In genomic region chr2:86831537-86831936, GRCh38 we compare ENCODE assay signal across 22 cellular contexts. TPM values are rescaled to one million over a fixed set of nuclear protein-coding genes. Genes with fewer than 3 reads are reported as not detected.
DNase-seq lines count a peak whose midpoint lies in the region; ATAC-seq and TF ChIP-seq lines count a peak whose summit lies in the region.
"Had no signal": no experiment of that assay in that cellular context is flagged by ENCODE, and none has a peak within 500 bp of the region (broad histone marks: within the 10 kb centered on the region; RNA-seq: fewer than 3 reads in every experiment).

No MANE protein-coding gene starts in this region.

- peak overlapping the region; percentile 23 for H3K4me3 ChIP-seq in CD8-positive, alpha-beta T cell (ENCODE audit: low read depth, low read length)
- H3K4me3 ChIP-seq: cardiac muscle cell, left lung, sigmoid colon had no signal

- H3K14ac ChIP-seq in H9 (ENCODE audit: insufficient read depth, low read length) = no peak overlapping the region

- H3K9me3 Mint-ChIP-seq in CD8-positive, alpha-beta T cell = no peaks in the 10 kb centered on the region
- H3K9me3 Mint-ChIP-seq in H9 (no peaks in the 10 kb centered on the region), endothelial cell (ENCODE audit: unreplicated experiment) (peaks cover 3% of the 10 kb centered on the region)
- no peaks in the 10 kb centered on the region for H3K9me3 Mint-ChIP-seq in activated T-helper 1 cell treated with anti-CD3 and anti-CD28 coated beads, Interleukin-12 subunit alpha, Interleukin-12 subunit beta, Interleukin-2, Interleukin-4 antibody, amounts not matched to agents 30 ng/mL and 10 ng/mL and 1 ng/mL, durations not matched to agents 14 hours and 24 hours and 36 hours
- H3K9me3 Mint-ChIP-seq: activated CD4-positive, alpha-beta T cell treated with anti-CD3 and anti-CD28 coated beads, Interleukin-2, amount 10 ng/mL, durations not matched to agents 7 days and 5 days; immature natural killer cell; nephron had no signal

- no peaks in the 10 kb centered on the region for H3K79me1 ChIP-seq in H9 (ENCODE audit: insufficient read depth, low read depth, low read length, poor library complexity, severe bottlenecking)

- no peak overlapping the region for H3K18ac ChIP-seq in H9 (ENCODE audit: insufficient read length, low read depth, low read length)

- H3K4me1 ChIP-seq in CD8-positive, alpha-beta T cell (ENCODE audit: insufficient read depth, low read length) = peaks cover 92% of the 10 kb centered on the region
- H3K4me1 ChIP-seq in H9 (ENCODE audit: insufficient read depth, low read length) = peaks cover 4% of the 10 kb centered on the region
- H3K4me1 ChIP-seq: parathyroid adenoma had no signal

- no peak overlapping the region for H4K8ac ChIP-seq in H9 (replicated peaks; ENCODE audit: insufficient read length, low read depth, low read length)

- peak overlapping the region; percentile 76 for H3K4me3 Mint-ChIP-seq in CD8-positive, alpha-beta T cell
- H3K4me3 Mint-ChIP-seq in H9 (no peak overlapping the region; a peak in 1 of 5 replicates), endothelial cell (ENCODE audit: unreplicated experiment) (no peak overlapping the region)
- H3K4me3 Mint-ChIP-seq in activated T-helper 1 cell treated with anti-CD3 and anti-CD28 coated beads, Interleukin-12 subunit alpha, Interleukin-12 subunit beta, Interleukin-2, Interleukin-4 antibody, amounts not matched to agents 30 ng/mL and 10 ng/mL and 1 ng/mL, durations not matched to agents 14 hours and 24 hours and 36 hours = no peak overlapping the region
- H3K4me3 Mint-ChIP-seq: activated CD4-positive, alpha-beta T cell treated with anti-CD3 and anti-CD28 coated beads, Interleukin-2, amount 10 ng/mL, durations not matched to agents 7 days and 5 days; CD14-positive monocyte; immature natural killer cell; nephron had no signal

- peaks cover under 1% of the 10 kb centered on the region for H3K36me3 Mint-ChIP-seq in CD8-positive, alpha-beta T cell
- no peaks in the 10 kb centered on the region for H3K36me3 Mint-ChIP-seq in H9 (ENCODE audit: insufficient read depth in 1 of 3, low read depth in 3 of 3)
- no peaks in the 10 kb centered on the region for H3K36me3 Mint-ChIP-seq in endothelial cell (ENCODE audit: low read depth, unreplicated experiment)
- H3K36me3 Mint-ChIP-seq in activated T-helper 1 cell treated with anti-CD3 and anti-CD28 coated beads, Interleukin-12 subunit alpha, Interleukin-12 subunit beta, Interleukin-2, Interleukin-4 antibody, amounts not matched to agents 30 ng/mL and 10 ng/mL and 1 ng/mL, durations not matched to agents 14 hours and 24 hours and 36 hours (ENCODE audit: low read depth) = no peaks in the 10 kb centered on the region
- H3K36me3 Mint-ChIP-seq: CD14-positive monocyte, immature natural killer cell had no signal

- intact Hi-C loops in CD8-positive, alpha-beta T cell (cut with DNase I, micrococcal nuclease) = no loop called here
- intact Hi-C loops in activated T-helper 1 cell treated with anti-CD3 and anti-CD28 coated beads, Interleukin-12 subunit alpha, Interleukin-12 subunit beta, Interleukin-2, Interleukin-4 antibody, amounts not matched to agents 30 ng/mL and 10 ng/mL and 1 ng/mL, durations not matched to agents 14 hours and 24 hours and 36 hours (cut with micrococcal nuclease) = no loop called here

- no peak overlapping the region for H3K9ac ChIP-seq in H9 (ENCODE audit: extremely low read depth, insufficient read length, low read length)
- H3K9ac ChIP-seq: parathyroid adenoma had no signal

- no peak overlapping the region for H2BK20ac ChIP-seq in H9 (ENCODE audit: low read depth, low read length, poor library complexity, severe bottlenecking)

- WGBS in H9 (ENCODE audit: extremely low coverage, insufficient read length, low lambda C conversion rate) = no CpG with 5 or more reads among the region's 2 CpGs

- H3K4me1 Mint-ChIP-seq in CD8-positive, alpha-beta T cell (ENCODE audit: low read depth) = peaks cover 80% of the 10 kb centered on the region
- H3K4me1 Mint-ChIP-seq in H9 = peaks cover 6 to 25% of the 10 kb centered on the region in 2 experiments
- H3K4me1 Mint-ChIP-seq in endothelial cell (ENCODE audit: unreplicated experiment) = peaks cover 5% of the 10 kb centered on the region
- peaks cover 17% of the 10 kb centered on the region for H3K4me1 Mint-ChIP-seq in activated T-helper 1 cell treated with anti-CD3 and anti-CD28 coated beads, Interleukin-12 subunit alpha, Interleukin-12 subunit beta, Interleukin-2, Interleukin-4 antibody, amounts not matched to agents 30 ng/mL and 10 ng/mL and 1 ng/mL, durations not matched to agents 14 hours and 24 hours and 36 hours (ENCODE audit: low read depth)
- H3K4me1 Mint-ChIP-seq: nephron had no signal

- H3K27me3 ChIP-seq in CD8-positive, alpha-beta T cell (ENCODE audit: insufficient read depth, low read length) = no peaks in the 10 kb centered on the region
- no peaks in the 10 kb centered on the region for H3K27me3 ChIP-seq in H9 (ENCODE audit: insufficient read depth, low read length)
- H3K27me3 ChIP-seq: cardiac muscle cell, left lung, sigmoid colon had no signal

- no peak overlapping the region for H2BK15ac ChIP-seq in H9 (ENCODE audit: low read depth, low read length)

- no peak overlapping the region for H3K4ac ChIP-seq in H9 (ENCODE audit: low read depth, low read length)

- no peaks in the 10 kb centered on the region for H3K79me2 ChIP-seq in H9 (ENCODE audit: insufficient read depth, low read length)
- H3K79me2 ChIP-seq: parathyroid adenoma had no signal

- no peaks in the 10 kb centered on the region for H3K9me3 ChIP-seq in CD8-positive, alpha-beta T cell (ENCODE audit: low read length)
- no peaks in the 10 kb centered on the region for H3K9me3 ChIP-seq in H9 (ENCODE audit: control insufficient read depth, low read depth, low read length)
- H3K9me3 ChIP-seq: left lung, sigmoid colon had no signal

- no peak overlapping the region for H2BK5ac ChIP-seq in H9 (ENCODE audit: insufficient read length, low read length)

- no peaks in the 10 kb centered on the region for H3K23me2 ChIP-seq in H9 (ENCODE audit: insufficient read length, low read depth, low read length, poor library complexity, severe bottlenecking)

- no peaks in the 10 kb centered on the region for H3K36me3 ChIP-seq in CD8-positive, alpha-beta T cell (ENCODE audit: insufficient read depth, low read length)
- H3K36me3 ChIP-seq: cardiac muscle cell, left lung, sigmoid colon had no signal

- no peak overlapping the region for H4K5ac ChIP-seq in H9 (ENCODE audit: insufficient read length, low read depth, low read length)

- no peaks in the 10 kb centered on the region for H4K20me1 ChIP-seq in H9 (ENCODE audit: control insufficient read depth, insufficient read depth, insufficient read length)

- no peak overlapping the region for H3T11ph ChIP-seq in H9 (ENCODE audit: low read length)

- no peak overlapping the region for H2AK5ac ChIP-seq in H9 (ENCODE audit: insufficient read length, low read length)

- no peaks in the 10 kb centered on the region for H3K27me3 Mint-ChIP-seq in CD8-positive, alpha-beta T cell (ENCODE audit: low read depth)
- H3K27me3 Mint-ChIP-seq in H9 (ENCODE audit: low read depth) (peaks cover 2% of the 10 kb centered on the region; the same call in 1 of the 2 replicates), endothelial cell (ENCODE audit: unreplicated experiment) (peaks cover 2% of the 10 kb centered on the region)
- H3K27me3 Mint-ChIP-seq in activated T-helper 1 cell treated with anti-CD3 and anti-CD28 coated beads, Interleukin-12 subunit alpha, Interleukin-12 subunit beta, Interleukin-2, Interleukin-4 antibody, amounts not matched to agents 30 ng/mL and 10 ng/mL and 1 ng/mL, durations not matched to agents 14 hours and 24 hours and 36 hours (ENCODE audit: insufficient read depth) = peaks cover 8% of the 10 kb centered on the region

- CTCF ChIA-PET in CD8-positive, alpha-beta T cell (lab: Charles Lee) = interaction anchor here (1.2 kb wide), 1 partner anchor 23 kb away, joined by 3 read pairs; no protein-coding TSS in a partner anchor

- no peak overlapping the region for H2BK120ac ChIP-seq in H9 (ENCODE audit: low read depth, low read length, poor library complexity, severe bottlenecking)

- no peak for TF ChIP-seq CTCF in CD8-positive, alpha-beta T cell (IDR thresholded peaks at IDR 0.05)
- TF ChIP-seq CTCF in H9 (conservative IDR thresholded peaks at IDR 0.05) = no peak
- no peak for TF ChIP-seq CTCF in endothelial cell (IDR thresholded peaks at IDR 0.05; ENCODE audit: unreplicated experiment)

- no peak for ATAC-seq in CD8-positive, alpha-beta T cell
- ATAC-seq: left lung had no signal

- H3K27ac ChIP-seq in CD8-positive, alpha-beta T cell (ENCODE audit: low read depth, low read length) = peak overlapping the region; percentile 40
- H3K27ac ChIP-seq in H9 (ENCODE audit: insufficient read length, low read depth, low read length) = no peak overlapping the region
- H3K27ac ChIP-seq: cardiac muscle cell, left lung, parathyroid adenoma, sigmoid colon had no signal

- H3K4me2 ChIP-seq in H9 (ENCODE audit: insufficient read depth, insufficient read length, low read length) = no peak overlapping the region

- H4K91ac ChIP-seq in H9 (ENCODE audit: insufficient read length, low read depth, low read length) = no peak overlapping the region

- POLR2A ChIA-PET in CD8-positive, alpha-beta T cell (lab: Charles Lee) = interaction anchor here (1.0 to 2.8 kb wide), 3 partner anchors 10 to 24 kb away, joined by 3 to 13 read pairs (median 3); no protein-coding TSS in a partner anchor

- no peak overlapping the region for H2AFZ ChIP-seq in H9 (ENCODE audit: low read length)
- H2AFZ ChIP-seq: parathyroid adenoma had no signal

- H3K23ac ChIP-seq in H9 (ENCODE audit: insufficient read length, low read depth, low read length) = no peak overlapping the region

- H3K56ac ChIP-seq in H9 (ENCODE audit: insufficient read length, low read depth, low read length) = no peak overlapping the region

- H3K27ac Mint-ChIP-seq in CD8-positive, alpha-beta T cell = peak overlapping the region; percentile 98
- peak overlapping the region; percentile 20 to 93 (median 87); a peak in 4 of 7 replicates for H3K27ac Mint-ChIP-seq in H9
- peak overlapping the region; percentile 3 for H3K27ac Mint-ChIP-seq in endothelial cell (ENCODE audit: unreplicated experiment)
- no peak overlapping the region for H3K27ac Mint-ChIP-seq in activated T-helper 1 cell treated with anti-CD3 and anti-CD28 coated beads, Interleukin-12 subunit alpha, Interleukin-12 subunit beta, Interleukin-2, Interleukin-4 antibody, amounts not matched to agents 30 ng/mL and 10 ng/mL and 1 ng/mL, durations not matched to agents 14 hours and 24 hours and 36 hours
- H3K27ac Mint-ChIP-seq: activated CD4-positive, alpha-beta T cell treated with anti-CD3 and anti-CD28 coated beads, Interleukin-2, amount 10 ng/mL, durations not matched to agents 7 days and 5 days; immature natural killer cell; nephron had no signal

- H2BK12ac ChIP-seq in H9 (ENCODE audit: insufficient read length, low read depth, low read length) = no peak overlapping the region

- no peak for DNase-seq in CD8-positive, alpha-beta T cell
- DNase-seq in H9 (no peak), RPMI8226 (peak; percentile 32), endothelial cell (ENCODE audit: low spot score) (no peak), NCI-H446 treated with DMSO at 0.1 percent for 48 hours (lab: John Stamatoyannopoulos, UW) (no peak), T1000 (lab: John Stamatoyannopoulos, UW) (no peak)
- no peak for DNase-seq in activated T-helper 1 cell treated with anti-CD3 and anti-CD28 coated beads, Interleukin-12 subunit alpha, Interleukin-12 subunit beta, Interleukin-2, Interleukin-4 antibody, amounts not matched to agents 30 ng/mL and 10 ng/mL and 1 ng/mL, durations not matched to agents 14 hours and 24 hours and 36 hours (ENCODE audit: low spot score)
- DNase-seq: activated CD4-positive, alpha-beta T cell treated with anti-CD3 and anti-CD28 coated beads, Interleukin-2, amount 10 ng/mL, durations not matched to agents 7 days and 5 days; activated naive CD4-positive, alpha-beta T cell; dermis blood vessel endothelial cell; immature natural killer cell; left lung; NCI-H1694; NCI-H226; NCI-H774; sigmoid colon; stimulated activated CD8-positive, alpha-beta memory T cell treated with anti-CD3 and anti-CD28 coated beads, Interleukin-4, amount 100 ng/mL, for 48 hours; substantia nigra had no signal

RNA-seq across cellular contexts. Expression of gene CD8B, which starts 30.1 kb away (rescaled TPM):
- total RNA-seq in CD8-positive, alpha-beta T cell = 100 to 1,000 TPM; 281 to 283 TPM
- total RNA-seq in H9 (2021) (0.24 TPM in 1 of 2 replicates, not detected in the other), endothelial cell (ENCODE audit: unreplicated experiment) (not detected)
- 0.86 and 1.5 TPM in 2 replicates for total RNA-seq in activated T-helper 1 cell treated with anti-CD3 and anti-CD28 coated beads, Interleukin-12 subunit alpha, Interleukin-12 subunit beta, Interleukin-2, Interleukin-4 antibody, amounts not matched to agents 30 ng/mL and 10 ng/mL and 1 ng/mL, durations not matched to agents 14 hours and 24 hours and 36 hours
- total RNA-seq: cardiac muscle cell, dermis blood vessel endothelial cell had no signal

RNA-seq across cellular contexts. Expression of gene CD8A, which starts 40.8 kb away (rescaled TPM):
- total RNA-seq in CD8-positive, alpha-beta T cell = 100 to 1,000 TPM; 502 to 503 TPM
- total RNA-seq in H9 (2021) (not detected in 2 replicates), endothelial cell (ENCODE audit: unreplicated experiment) (not detected)
- 2.2 and 2.4 TPM in 2 replicates for total RNA-seq in activated T-helper 1 cell treated with anti-CD3 and anti-CD28 coated beads, Interleukin-12 subunit alpha, Interleukin-12 subunit beta, Interleukin-2, Interleukin-4 antibody, amounts not matched to agents 30 ng/mL and 10 ng/mL and 1 ng/mL, durations not matched to agents 14 hours and 24 hours and 36 hours
- total RNA-seq: cardiac muscle cell, dermis blood vessel endothelial cell had no signal

Comparison
In these comparisons a context has a peak if more than half of its experiments do, and no peak if none do; other contexts are left out.
1. RNA of gene CD8B, which starts 30.1 kb away (total RNA-seq): 281 to 283 TPM in CD8-positive, alpha-beta T cell; 0.86 to 1.5 TPM in activated T-helper 1 cell treated with anti-CD3 and anti-CD28 coated beads, Interleukin-12 subunit alpha, Interleukin-12 subunit beta, Interleukin-2, Interleukin-4 antibody, amounts not matched to agents 30 ng/mL and 10 ng/mL and 1 ng/mL, durations not matched to agents 14 hours and 24 hours and 36 hours, 0.24 TPM in H9 and not detected in endothelial cell (single experiment); every median in the first group is over 100 times any median in the second.
2. RNA of gene CD8A, which starts 40.8 kb away (total RNA-seq): 502 to 503 TPM in CD8-positive, alpha-beta T cell; 2.2 to 2.4 TPM in activated T-helper 1 cell treated with anti-CD3 and anti-CD28 coated beads, Interleukin-12 subunit alpha, Interleukin-12 subunit beta, Interleukin-2, Interleukin-4 antibody, amounts not matched to agents 30 ng/mL and 10 ng/mL and 1 ng/mL, durations not matched to agents 14 hours and 24 hours and 36 hours, not detected in H9 and not detected in endothelial cell (single experiment); every median in the first group is over 100 times any median in the second.